In the genomic region with DNA sequence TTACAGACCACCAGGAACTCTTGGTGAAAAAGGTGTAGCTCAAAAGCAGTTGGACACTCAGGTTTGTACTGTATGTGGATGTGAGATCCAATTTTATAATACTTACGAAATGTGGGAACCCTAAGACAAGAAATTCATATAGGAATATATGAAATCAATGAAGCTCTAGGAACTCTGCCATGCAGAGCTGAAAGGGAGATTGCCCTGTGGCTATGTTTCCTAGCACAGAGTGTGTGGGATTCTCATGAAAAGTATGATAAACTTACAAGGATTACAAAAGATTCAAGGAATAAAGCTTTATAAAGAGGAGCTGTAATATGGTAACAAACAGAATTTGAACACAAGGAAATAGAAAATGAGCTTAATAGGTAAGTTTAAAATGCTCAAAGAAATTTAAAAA, we compare ENCODE assay signal across 33 cellular contexts.
"Had no signal": no experiment of that assay in that cellular context is flagged by ENCODE, and none has a peak within 500 bp of the region (broad histone marks: within the 10 kb centered on the region; RNA-seq: fewer than 3 reads in every experiment).

No MANE protein-coding gene starts in this region.

- H3K9me3 ChIP-seq: adrenal gland, ascending aorta, body of pancreas, breast epithelium had no signal

- ATAC-seq: activated naive CD4-positive, alpha-beta T cell treated with anti-CD3 and anti-CD28 coated beads, Interleukin-2, amount 50 U/mL, for 72 hours; activated naive CD8-positive, alpha-beta T cell treated with anti-CD3 and anti-CD28 coated beads, Interleukin-2, amount 50 U/mL, for 24 hours; activated T-cell treated with anti-CD3 and anti-CD28 coated beads, Interleukin-2, amount 50 U/mL, for 4 hours; activated T-cell treated with anti-CD3 and anti-CD28 coated beads, Interleukin-2, amount 50 U/mL, for 72 hours; activated T-helper 17 cell treated with anti-CD3 and anti-CD28 coated beads, Interleukin-2, amount 50 U/mL, for 72 hours; body of pancreas had no signal

- H3K27me3 ChIP-seq: adrenal gland, ascending aorta, body of pancreas, brain microvascular endothelial cell, breast epithelium, cardiac muscle cell had no signal

- H3K36me3 ChIP-seq: adrenal gland, ascending aorta, brain microvascular endothelial cell, breast epithelium, cardiac muscle cell had no signal

- FAIRE-seq: astrocyte, bronchial epithelial cell had no signal

- DNase-seq: activated effector memory CD4-positive, alpha-beta T cell treated with anti-CD3 and anti-CD28 coated beads, Interleukin-2, amount 50 U/mL, for 16 hours; activated effector memory CD4-positive, alpha-beta T cell treated with Interleukin-2 at 50 U/mL for 16 hours; activated gamma-delta T cell; activated naive CD4-positive, alpha-beta T cell; activated naive CD4-positive, alpha-beta T cell treated with anti-CD3 and anti-CD28 coated beads for 36 hours; activated naive CD4-positive, alpha-beta T cell treated with anti-CD3 and anti-CD28 coated beads, Interleukin-2, amount 10 ng/mL, durations not matched to agents 7 days and 5 days; activated naive CD4-positive, alpha-beta T cell treated with anti-CD3 and anti-CD28 coated beads, Interleukin-2, amount 50 U/mL, for 16 hours; activated naive CD4-positive, alpha-beta T cell treated with Interleukin-2 at 50 U/mL for 16 hours; activated naive CD8-positive, alpha-beta T cell treated with anti-CD3 and anti-CD28 coated beads for 36 hours; activated naive CD8-positive, alpha-beta T cell treated with anti-CD3 and anti-CD28 coated beads, Interleukin-2, amount 10 ng/mL, durations not matched to agents 7 days and 5 days; activated naive CD8-positive, alpha-beta T cell treated with anti-CD3 and anti-CD28 coated beads, Interleukin-2, amount 50 U/mL, for 24 hours; activated T-cell treated with anti-CD3 and anti-CD28 coated beads, Interleukin-2, amount 50 U/mL, for 1 hour; activated T-cell treated with anti-CD3 and anti-CD28 coated beads, Interleukin-2, amount 50 U/mL, for 24 hours; activated T-cell treated with anti-CD3 and anti-CD28 coated beads, Interleukin-2, amount 50 U/mL, for 4 hours; activated T-cell treated with anti-CD3 and anti-CD28 coated beads, Interleukin-2, amount 50 U/mL, for 48 hours; activated T-cell treated with anti-CD3 and anti-CD28 coated beads, Interleukin-2, amount 50 U/mL, for 72 hours; adrenal gland; amniotic stem cell; amygdala; anterior cingulate cortex; aorta; body of pancreas; brain microvascular endothelial cell; caudate nucleus; central memory CD4-positive, alpha-beta T cell; cerebellar nuclear complex had no signal

- H3K4me3 ChIP-seq: adrenal gland, ascending aorta, body of pancreas, breast epithelium, cardiac muscle cell had no signal

- H3K27ac ChIP-seq: adrenal gland, ascending aorta, body of pancreas, brain microvascular endothelial cell, breast epithelium, cardiac muscle cell had no signal

- H3K4me1 ChIP-seq: adrenal gland, body of pancreas, breast epithelium had no signal
